Comparison of ENCODE assay signal across 8 cellular contexts in the genomic region with DNA sequence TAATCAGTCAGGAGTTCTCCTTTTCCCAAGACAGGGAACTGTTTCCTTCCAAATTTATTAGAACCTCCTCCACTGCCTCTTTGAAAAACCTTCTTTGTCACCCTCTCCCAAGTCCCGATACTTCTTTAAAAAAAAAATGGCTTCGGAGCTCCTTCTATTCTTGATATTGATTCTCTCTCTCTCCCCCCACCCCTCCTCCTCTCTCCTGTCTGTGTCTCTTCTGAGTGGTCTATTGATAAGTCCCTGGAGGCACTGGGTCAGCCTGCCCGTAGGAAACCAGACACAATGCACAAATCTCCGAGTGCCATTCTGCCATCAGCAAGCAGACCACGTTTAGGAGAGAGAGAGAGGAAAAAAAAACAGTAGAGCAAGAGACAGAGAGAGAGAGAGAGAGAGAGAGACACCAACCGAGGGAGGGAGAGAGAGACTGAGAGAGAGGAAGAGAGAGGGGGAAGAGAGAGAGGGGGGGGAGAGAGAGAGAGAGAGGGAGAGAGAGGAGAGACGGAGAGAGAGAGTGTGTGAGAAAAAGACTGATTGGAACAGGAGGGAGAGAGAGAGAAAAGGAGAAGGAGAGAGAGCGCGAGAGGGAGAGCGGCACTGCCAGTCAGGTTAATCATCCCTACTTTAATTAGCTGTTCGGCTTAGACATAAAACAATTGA.
DNase-seq lines count a peak whose midpoint lies in the region; TF ChIP-seq lines count a peak whose summit lies in the region.

No MANE protein-coding gene starts in this region.

- H3K9me3 Mint-ChIP-seq in progenitor cell of endocrine pancreas (ENCODE audit: low read depth), result no peaks in the 10 kb centered on the region

- H3K4me3 Mint-ChIP-seq in progenitor cell of endocrine pancreas (ENCODE audit: low read depth), result no peak overlapping the region

- no peak overlapping the region for H3K27ac ChIP-seq in RWPE1

- POLR2A ChIA-PET in RWPE1 (lab: Yijun Ruan, JAX; ENCODE audit: low non-redundant PET), result interaction anchor here (0.6 kb wide), 1 partner anchor 599 kb away, joined by 3 read pairs; no protein-coding TSS in a partner anchor

- no peak overlapping the region for H3K27ac Mint-ChIP-seq in progenitor cell of endocrine pancreas

- peaks cover 40% of the 10 kb centered on the region for H3K4me1 Mint-ChIP-seq in progenitor cell of endocrine pancreas (ENCODE audit: low read depth)

- H3K36me3 Mint-ChIP-seq in progenitor cell of endocrine pancreas (ENCODE audit: insufficient read depth), result no peaks in the 10 kb centered on the region

- CTCF ChIA-PET in RWPE1 (lab: Yijun Ruan, JAX), result interaction anchor here (0.6 kb wide), 1 partner anchor 486 kb away, joined by 4 read pairs; no protein-coding TSS in a partner anchor

- TF ChIP-seq CTCF in progenitor cell of endocrine pancreas (IDR thresholded peaks at IDR 0.05; ENCODE audit: unreplicated experiment) (no peak), RWPE1 (conservative IDR thresholded peaks at IDR 0.05; ENCODE audit: low read depth) (no peak)

- DNase-seq in NCI-H524 (lab: John Stamatoyannopoulos, UW) (peak; percentile 83 to 88), fibroblast of gingiva (ENCODE audit: low read depth) (peak; percentile 47), nucleus accumbens (lab: John Stamatoyannopoulos, UW) (peak in 46 of 56 donors; percentile 2 to 76 (median 44)), NCI-H226 (no peak), progenitor cell of endocrine pancreas (ENCODE audit: low spot score, unreplicated experiment) (no peak), RWPE1 (ENCODE audit: low spot score) (no peak)
- DNase-seq in activated naive CD4-positive, alpha-beta T cell treated with anti-CD3 and anti-CD28 coated beads, Interleukin-2, amount 50 U/mL, for 16 hours, result no peak

- peak; percentile 20 for TF ChIP-seq POLR2A in GM18526 (IDR thresholded peaks at IDR 0.05; ENCODE audit: extremely low read depth, insufficient read length)

- H3K27me3 Mint-ChIP-seq in progenitor cell of endocrine pancreas, result no peaks in the 10 kb centered on the region

Comparison
In these comparisons a context has a peak if more than half of its experiments do, and no peak if none do; other contexts are left out.
1. DNase-seq: peak in NCI-H524 (2 of 2), fibroblast of gingiva (single experiment) and nucleus accumbens (46 of 56); none in NCI-H226 (single experiment), progenitor cell of endocrine pancreas (single experiment), RWPE1 (single experiment) and activated naive CD4-positive, alpha-beta T cell treated with anti-CD3 and anti-CD28 coated beads, Interleukin-2, amount 50 U/mL, for 16 hours (single experiment).